Comparison of ENCODE assay signal across 14 cellular contexts in genomic region chr10:70930251-70931000, GRCh38. TPM values are rescaled to one million over a fixed set of nuclear protein-coding genes. Genes with fewer than 3 reads are reported as not detected.
DNase-seq lines count a peak whose midpoint lies in the region; ATAC-seq and TF ChIP-seq lines count a peak whose summit lies in the region.
"Had no signal": no experiment of that assay in that cellular context is flagged by ENCODE, and none has a peak within 500 bp of the region (broad histone marks: within the 10 kb centered on the region; RNA-seq: fewer than 3 reads in every experiment).

No MANE protein-coding gene starts in this region.

- H2BK5ac ChIP-seq in mesendoderm (ENCODE audit: low read length), result no peak overlapping the region

- no peak overlapping the region for H2AK5ac ChIP-seq in mesendoderm (ENCODE audit: low read length)

- no peak overlapping the region for H3K4ac ChIP-seq in mesendoderm (ENCODE audit: low read depth, low read length)

- TF ChIP-seq CTCF in PC-3 (conservative IDR thresholded peaks at IDR 0.05; ENCODE audit: low read depth, low read length), result no peak

- CTCF ChIA-PET in PC-3 (lab: Charles Lee), result interaction anchor here (1.0 kb wide), 1 partner anchor 27 kb away, joined by 3 read pairs; no protein-coding TSS in a partner anchor

- no peak for DNase-seq in PC-3
- DNase-seq in cerebellar cortex (ENCODE audit: low spot score), result peak; percentile 52
- DNase-seq in mesendoderm, result no peak
- no peak for DNase-seq in activated CD4-positive, alpha-beta T cell treated with anti-CD3 and anti-CD28 coated beads, Interleukin-2, amount 50 U/mL, for 4 hours
- DNase-seq in DMS53 treated with DMSO at 0.1 percent for 48 hours (lab: John Stamatoyannopoulos, UW; ENCODE audit: unreplicated experiment), result no peak
- DNase-seq in GM03348 (ENCODE audit: low spot score), result no peak
- DNase-seq in activated gamma-delta T cell treated with Interleukin-2 at 50 U/mL for 16 hours, result no peak
- DNase-seq: DMS79, KG1, NCI-H1694 treated with DMSO at 0.1 percent for 48 hours, NCI-H510A, NCI-H774 had no signal

- no peak overlapping the region for H4K8ac ChIP-seq in mesendoderm (ENCODE audit: low read depth, low read length)

- H3K18ac ChIP-seq in mesendoderm (ENCODE audit: low read length), result no peak overlapping the region

- WGBS in mesendoderm (ENCODE audit: extremely low coverage, insufficient coverage, low lambda C conversion rate), result no CpG with 5 or more reads among the region's 17 CpGs

- H3F3A ChIP-seq in PC-3 (ENCODE audit: low read length, unreplicated experiment), result no peaks in the 10 kb centered on the region

- H3K36me3 ChIP-seq in PC-3 (ENCODE audit: low read depth, low read length) (no peaks in the 10 kb centered on the region), mesendoderm (ENCODE audit: control insufficient read depth, insufficient read depth, low read length) (no peaks in the 10 kb centered on the region)

- no peak overlapping the region for H2BK120ac ChIP-seq in mesendoderm (ENCODE audit: low read depth, low read length)

- peak overlapping the region; percentile 24 for H3K27ac ChIP-seq in PC-3 (ENCODE audit: low read length)
- H3K27ac ChIP-seq in mesendoderm (ENCODE audit: low read depth, low read length), result no peak overlapping the region
- H3K27ac ChIP-seq: C4-2B, RWPE1 had no signal

- H3K4me2 ChIP-seq in PC-3 (ENCODE audit: low read length) (peak overlapping the region; percentile 56), mesendoderm (ENCODE audit: low read length) (no peak overlapping the region)

- H3K4me3 ChIP-seq in PC-3 (ENCODE audit: low read length) (no peak overlapping the region), mesendoderm (ENCODE audit: low read length) (no peak overlapping the region)

- no TSS peak for BruUV-seq in PC-3 (replicated peaks; lab: Mats Ljungman, UMichigan)

- H3K9me2 ChIP-seq in PC-3 (replicated peaks; ENCODE audit: low read length), result no peaks in the 10 kb centered on the region

- H3K27me3 ChIP-seq in PC-3 (ENCODE audit: low read length) (no peaks in the 10 kb centered on the region), mesendoderm (ENCODE audit: insufficient read depth, low read length, poor library complexity) (no peaks in the 10 kb centered on the region)

- H3K9me3 ChIP-seq in PC-3 (ENCODE audit: low read length), result no peaks in the 10 kb centered on the region

- H4K5ac ChIP-seq in mesendoderm (ENCODE audit: low read length), result no peak overlapping the region

- intact Hi-C loops in PC-3 (cut with micrococcal nuclease), result loop anchor here (10.0 kb wide), 1 partner anchor 114 kb away; no protein-coding TSS in a partner anchor

- H3K4me1 ChIP-seq in PC-3 (ENCODE audit: insufficient read depth, low read length) (peaks cover 15% of the 10 kb centered on the region), mesendoderm (ENCODE audit: control insufficient read depth, low read depth, low read length) (no peaks in the 10 kb centered on the region)

- no peaks in the 10 kb centered on the region for H4K20me1 ChIP-seq in PC-3 (ENCODE audit: low read length)

- H2AFZ ChIP-seq in PC-3 (ENCODE audit: low read length), result peak overlapping the region; percentile 72

- H3K23ac ChIP-seq in mesendoderm (ENCODE audit: low read length), result no peak overlapping the region

- no peak overlapping the region for H2BK15ac ChIP-seq in mesendoderm (replicated peaks; ENCODE audit: low read depth)

- peak overlapping the region; percentile 3 for H3K56ac ChIP-seq in mesendoderm (ENCODE audit: low read length)

- POLR2A ChIA-PET in PC-3 (lab: Charles Lee; ENCODE audit: unreplicated experiment), result no interaction called here

- H3K9ac ChIP-seq in PC-3 (ENCODE audit: low read length), result no peak overlapping the region
- no peak overlapping the region for H3K9ac ChIP-seq in mesendoderm (ENCODE audit: low read length)

- H3K79me2 ChIP-seq in PC-3 (ENCODE audit: low read length) (no peaks in the 10 kb centered on the region), mesendoderm (ENCODE audit: control insufficient read depth, insufficient read depth, low read length) (no peaks in the 10 kb centered on the region)

- H3K79me1 ChIP-seq in mesendoderm (ENCODE audit: low read length), result no peaks in the 10 kb centered on the region

- no peak for ATAC-seq in PC-3

RNA-seq across cellular contexts. Expression of gene PCBD1, which starts 42.1 kb away (rescaled TPM):
- 277 and 283 TPM in 2 replicates for total RNA-seq in PC-3 (2014; rRNA removed)
- polyA plus RNA-seq in mesendoderm (2013, experiment 1 of 2), result 59.5 TPM
- 60.9 TPM for polyA plus RNA-seq in mesendoderm (2013, experiment 2 of 2)
